ENCODE assay signal across 8 cellular contexts in genomic region chr4:150217192-150217591, GRCh38.
A peak's percentile ranks its signal among the peaks of the same experiment; 100 is the strongest.
DNase-seq lines count a peak whose midpoint lies in the region; ATAC-seq and TF ChIP-seq lines count a peak whose summit lies in the region.

No MANE protein-coding gene starts in this region.

- H3K4me3 ChIP-seq in endodermal cell (ENCODE audit: low read length) (no peak overlapping the region), lower leg skin (ENCODE audit: low read depth, poor library complexity, severe bottlenecking) (no peak overlapping the region)

- intact Hi-C loops in activated CD4-positive, alpha-beta T cell treated with anti-CD3 and anti-CD28 coated beads for 36 hours (cut with DNase I, micrococcal nuclease): no loop called here
- intact Hi-C loops in lower leg skin (cut with DNase I; ENCODE audit: low total_unique reads): no loop called here

- TF ChIP-seq CTCF in endodermal cell (conservative IDR thresholded peaks at IDR 0.05): peak; percentile 52
- peak; percentile 48 for TF ChIP-seq CTCF in neural crest cell (conservative IDR thresholded peaks at IDR 0.05)
- TF ChIP-seq CTCF in lower leg skin (IDR thresholded peaks at IDR 0.05): no peak

- H3K9me3 Mint-ChIP-seq in endodermal cell (no peaks in the 10 kb centered on the region), neural crest cell (no peaks in the 10 kb centered on the region)
- no peaks in the 10 kb centered on the region for H3K9me3 Mint-ChIP-seq in activated CD4-positive, alpha-beta T cell treated with anti-CD3 and anti-CD28 coated beads for 36 hours (ENCODE audit: low read depth)

- POLR2A ChIA-PET in activated CD4-positive, alpha-beta T cell treated with anti-CD3 and anti-CD28 coated beads for 36 hours (lab: Charles Lee): no interaction called here

- H3K4me3 Mint-ChIP-seq in endodermal cell: no peak overlapping the region
- no peak overlapping the region for H3K4me3 Mint-ChIP-seq in neural crest cell
- no peak overlapping the region for H3K4me3 Mint-ChIP-seq in activated CD4-positive, alpha-beta T cell treated with anti-CD3 and anti-CD28 coated beads for 36 hours

- H3K4me1 ChIP-seq in endodermal cell (ENCODE audit: control insufficient read depth, insufficient read depth, low read length): no peaks in the 10 kb centered on the region

- DNase-seq in EL: peak; percentile 54
- peak; percentile 52 for DNase-seq in NCI-H460 (ENCODE audit: extremely low read depth, low read depth)
- no peak for DNase-seq in endodermal cell
- no peak for DNase-seq in neural crest cell (ENCODE audit: low read depth, low spot score)
- no peak for DNase-seq in activated CD4-positive, alpha-beta T cell treated with anti-CD3 and anti-CD28 coated beads for 36 hours
- no peak for DNase-seq in lower leg skin (ENCODE audit: low spot score in 2 of 2)
- DNase-seq in ureter (ENCODE audit: low spot score): no peak

- H3K36me3 Mint-ChIP-seq in endodermal cell (ENCODE audit: low read depth) (no peaks in the 10 kb centered on the region), neural crest cell (ENCODE audit: low read depth) (peaks cover 7% of the 10 kb centered on the region)
- no peaks in the 10 kb centered on the region for H3K36me3 Mint-ChIP-seq in activated CD4-positive, alpha-beta T cell treated with anti-CD3 and anti-CD28 coated beads for 36 hours (ENCODE audit: low read depth)

- WGBS in endodermal cell (ENCODE audit: insufficient coverage in 1 of 2, insufficient read length in 1 of 2), 2 experiments: 48% methylated on average over 3 of the region's 3 CpGs
- 19 to 37% methylated on average over 3 of the region's 3 CpGs for WGBS in lower leg skin, 2 donors

- no peak overlapping the region for H3K9ac ChIP-seq in endodermal cell (ENCODE audit: extremely low read depth, low read length, poor library complexity, severe bottlenecking)

- H3K36me3 ChIP-seq in endodermal cell (ENCODE audit: control insufficient read depth, insufficient read depth, low read length): no peaks in the 10 kb centered on the region

- peak overlapping the region; percentile 23 for H3K27ac Mint-ChIP-seq in endodermal cell
- peak overlapping the region; percentile 4 for H3K27ac Mint-ChIP-seq in neural crest cell (ENCODE audit: unreplicated experiment)
- no peak overlapping the region for H3K27ac Mint-ChIP-seq in activated CD4-positive, alpha-beta T cell treated with anti-CD3 and anti-CD28 coated beads for 36 hours

- H3K4me1 Mint-ChIP-seq in endodermal cell (peaks cover 13% of the 10 kb centered on the region), neural crest cell (peaks cover 31% of the 10 kb centered on the region)
- H3K4me1 Mint-ChIP-seq in activated CD4-positive, alpha-beta T cell treated with anti-CD3 and anti-CD28 coated beads for 36 hours: no peaks in the 10 kb centered on the region

- peak overlapping the region; percentile 86 for H3K27ac ChIP-seq in endodermal cell (ENCODE audit: low read depth, low read length)

- H3K27me3 ChIP-seq in endodermal cell (ENCODE audit: control insufficient read depth, insufficient read depth, low read length, poor library complexity, severe bottlenecking): no peaks in the 10 kb centered on the region

- TF ChIP-seq POLR2A in lower leg skin (IDR thresholded peaks at IDR 0.05): no peak

- no peaks in the 10 kb centered on the region for H3K9me3 ChIP-seq in endodermal cell (ENCODE audit: control insufficient read depth, low read length)

- CTCF ChIA-PET in activated CD4-positive, alpha-beta T cell treated with anti-CD3 and anti-CD28 coated beads for 36 hours (lab: Charles Lee): interaction anchor here (0.7 to 1.1 kb wide), 2 partner anchors 206 to 234 kb away, joined by 3 to 5 read pairs; no protein-coding TSS in a partner anchor

- H3K27me3 Mint-ChIP-seq in endodermal cell (ENCODE audit: insufficient read depth) (peaks cover 2% of the 10 kb centered on the region), neural crest cell (ENCODE audit: low read depth) (no peaks in the 10 kb centered on the region)
- no peaks in the 10 kb centered on the region for H3K27me3 Mint-ChIP-seq in activated CD4-positive, alpha-beta T cell treated with anti-CD3 and anti-CD28 coated beads for 36 hours

- no peak for ATAC-seq in HG03159 (IDR thresholded peaks at IDR 0.05; ENCODE audit: unreplicated experiment)
- no peak for ATAC-seq in activated CD4-positive, alpha-beta T cell treated with anti-CD3 and anti-CD28 coated beads for 36 hours

Comparison
In these comparisons a context has a peak if more than half of its experiments do, and no peak if none do; other contexts are left out.
1. DNase-seq: peak in EL (single experiment) and NCI-H460 (single experiment); none in endodermal cell (single experiment), neural crest cell (single experiment), activated CD4-positive, alpha-beta T cell treated with anti-CD3 and anti-CD28 coated beads for 36 hours (single experiment), lower leg skin (0 of 2) and ureter (single experiment).
2. CTCF ChIP-seq: peak in endodermal cell (single experiment) and neural crest cell (single experiment); none in lower leg skin (0 of 3).